11 cellular contexts compared by ENCODE assay signal in genomic region chr5:33438996-33439395, GRCh38. TPM values are rescaled to one million over a fixed set of nuclear protein-coding genes. Genes with fewer than 3 reads are reported as not detected.
DNase-seq lines count a peak whose midpoint lies in the region; ATAC-seq and TF ChIP-seq lines count a peak whose summit lies in the region.
"Had no signal": no experiment of that assay in that cellular context is flagged by ENCODE, and none has a peak within 500 bp of the region (broad histone marks: within the 10 kb centered on the region; RNA-seq: fewer than 3 reads in every experiment).

No MANE protein-coding gene starts in this region.

- peak overlapping the region; percentile 82 for H3K4me3 ChIP-seq in CD8-positive, alpha-beta memory T cell (ENCODE audit: low read length)
- H3K4me3 ChIP-seq in MM.1S (ENCODE audit: low read length) = no peak overlapping the region; the same call in 1 of the 2 replicates
- H3K4me3 ChIP-seq in duodenal mucosa (ENCODE audit: low read depth in 1 of 2, low read length in 2 of 2) = peak overlapping the region; percentile 92 to 96

- H3K27ac ChIP-seq in CD8-positive, alpha-beta memory T cell (ENCODE audit: low read depth, low read length) = no peak overlapping the region
- no peak overlapping the region for H3K27ac ChIP-seq in MM.1S (ENCODE audit: low read length)
- no peak overlapping the region for H3K27ac ChIP-seq in duodenal mucosa (ENCODE audit: low read depth, low read length)

- POLR2A ChIA-PET in CD8-positive, alpha-beta memory T cell (lab: Charles Lee) = no interaction called here

- TF ChIP-seq CTCF in MM.1S (IDR thresholded peaks at IDR 0.05; ENCODE audit: low read length) (no peak), nephron progenitor cell (IDR thresholded peaks at IDR 0.05) (no peak), CD14-positive monocyte (IDR thresholded peaks at IDR 0.05) (no peak)

- no peak for ATAC-seq in GM21723 (IDR thresholded peaks at IDR 0.05; ENCODE audit: unreplicated experiment)

- no peaks in the 10 kb centered on the region for H3K27me3 ChIP-seq in CD8-positive, alpha-beta memory T cell (ENCODE audit: insufficient read depth, low read length, poor library complexity, severe bottlenecking)
- no peaks in the 10 kb centered on the region for H3K27me3 ChIP-seq in MM.1S (replicated peaks; ENCODE audit: insufficient read depth, low read length)
- no peaks in the 10 kb centered on the region for H3K27me3 ChIP-seq in duodenal mucosa (ENCODE audit: control insufficient read depth in 1 of 2, insufficient read depth in 2 of 2, low read length in 2 of 2)

- no peaks in the 10 kb centered on the region for H3K36me3 ChIP-seq in CD8-positive, alpha-beta memory T cell (ENCODE audit: insufficient read depth, low read length)
- H3K36me3 ChIP-seq in MM.1S (replicated peaks; ENCODE audit: insufficient read depth, low read length) (no peaks in the 10 kb centered on the region), duodenal mucosa (ENCODE audit: control insufficient read depth in 1 of 2, insufficient read depth in 2 of 2, low read length in 2 of 2) (no peaks in the 10 kb centered on the region)

- intact Hi-C loops in CD14-positive monocyte (cut with micrococcal nuclease) = loop anchor here (5.0 to 10.0 kb wide), 3 partner anchors 493 to 1026 kb away; partner anchors contain the start of gene RXFP3 (in 1 of the 2)

- CTCF ChIA-PET in CD8-positive, alpha-beta memory T cell (lab: Charles Lee) = interaction anchor here (1.0 kb wide), 1 partner anchor 496 kb away, joined by 5 read pairs; no protein-coding TSS in a partner anchor

- no peak overlapping the region for H2AFZ ChIP-seq in MM.1S (ENCODE audit: low read length)

- H3K36me3 Mint-ChIP-seq in CD8-positive, alpha-beta memory T cell = no peaks in the 10 kb centered on the region
- H3K36me3 Mint-ChIP-seq in nephron progenitor cell (ENCODE audit: low read depth) = peaks cover 11% of the 10 kb centered on the region
- H3K36me3 Mint-ChIP-seq in CD14-positive monocyte = no peaks in the 10 kb centered on the region

- H3K9ac ChIP-seq in MM.1S (ENCODE audit: low read length) (no peak overlapping the region), duodenal mucosa (ENCODE audit: low read depth in 1 of 2, low read length in 2 of 2) (peak overlapping the region; percentile 76 to 79)

- H3K4me1 ChIP-seq in CD8-positive, alpha-beta memory T cell (ENCODE audit: insufficient read depth, low read length) = peaks cover 24% of the 10 kb centered on the region
- peaks cover 19% of the 10 kb centered on the region for H3K4me1 ChIP-seq in MM.1S (ENCODE audit: low read length)
- peaks cover 23 to 29% of the 10 kb centered on the region in 2 donors for H3K4me1 ChIP-seq in duodenal mucosa (ENCODE audit: control insufficient read depth in 1 of 2, insufficient read depth in 2 of 2, low read length in 2 of 2)

- no peaks in the 10 kb centered on the region for H3K9me3 ChIP-seq in CD8-positive, alpha-beta memory T cell (ENCODE audit: low read length)
- H3K9me3 ChIP-seq in MM.1S (replicated peaks; ENCODE audit: insufficient read depth, low read length) = no peaks in the 10 kb centered on the region
- no peaks in the 10 kb centered on the region for H3K9me3 ChIP-seq in duodenal mucosa (ENCODE audit: control insufficient read depth in 1 of 2, low read length in 2 of 2)

- no peak for DNase-seq in CD8-positive, alpha-beta memory T cell
- DNase-seq in MM.1S (no peak), nephron progenitor cell (no peak), CD14-positive monocyte (ENCODE audit: low spot score) (no peak), cortex of kidney (lab: John Stamatoyannopoulos, UW) (no peak), ecto neural progenitor cell (ENCODE audit: low spot score) (no peak)
- DNase-seq: activated naive CD4-positive, alpha-beta T cell treated with anti-CD3 and anti-CD28 coated beads for 36 hours; GOT3; NCI-H1694 treated with DMSO at 0.1 percent for 48 hours had no signal

- H3K4me1 Mint-ChIP-seq in CD8-positive, alpha-beta memory T cell = peaks cover 16 to 18% (median 17%) of the 10 kb centered on the region in 3 donors
- H3K4me1 Mint-ChIP-seq in nephron progenitor cell = no peaks in the 10 kb centered on the region
- H3K4me1 Mint-ChIP-seq in CD14-positive monocyte = peaks cover 15% of the 10 kb centered on the region

- no peaks in the 10 kb centered on the region for H3K9me2 ChIP-seq in MM.1S (replicated peaks; ENCODE audit: insufficient read depth, low read length)

- no peaks in the 10 kb centered on the region for H3K27me3 Mint-ChIP-seq in CD8-positive, alpha-beta memory T cell
- H3K27me3 Mint-ChIP-seq in nephron progenitor cell (ENCODE audit: low read depth, poor library complexity) (no peaks in the 10 kb centered on the region), CD14-positive monocyte (ENCODE audit: low read depth in 3 of 3) (peaks cover 0 to 2% (median 0%) of the 10 kb centered on the region in 3 donors)

- peak overlapping the region; percentile 71; the same call in 1 of the 2 replicates for H3K4me2 ChIP-seq in MM.1S (ENCODE audit: low read depth, low read length)

- peak overlapping the region in 2 of 8 donors; percentile 5 to 79 for H3K27ac Mint-ChIP-seq in CD8-positive, alpha-beta memory T cell
- H3K27ac Mint-ChIP-seq in nephron progenitor cell (no peak overlapping the region), CD14-positive monocyte (no peak overlapping the region)
- H3K27ac Mint-ChIP-seq: activated naive CD4-positive, alpha-beta T cell treated with anti-CD3 and anti-CD28 coated beads for 36 hours had no signal

- H4K20me1 ChIP-seq in MM.1S (ENCODE audit: insufficient read depth, low read length) = peaks cover 7% of the 10 kb centered on the region

- peaks cover 14% of the 10 kb centered on the region for H3F3A ChIP-seq in MM.1S (ENCODE audit: insufficient read depth, low read length)

- no peaks in the 10 kb centered on the region for H3K9me3 Mint-ChIP-seq in CD8-positive, alpha-beta memory T cell
- no peaks in the 10 kb centered on the region for H3K9me3 Mint-ChIP-seq in nephron progenitor cell
- no peaks in the 10 kb centered on the region for H3K9me3 Mint-ChIP-seq in CD14-positive monocyte
- H3K9me3 Mint-ChIP-seq: activated naive CD4-positive, alpha-beta T cell treated with anti-CD3 and anti-CD28 coated beads for 36 hours had no signal

- peaks cover 48% of the 10 kb centered on the region for H3K79me2 ChIP-seq in MM.1S (ENCODE audit: low read length)

- peak overlapping the region in 1 of 7 donors; percentile 17 for H3K4me3 Mint-ChIP-seq in CD8-positive, alpha-beta memory T cell
- H3K4me3 Mint-ChIP-seq in nephron progenitor cell = peak overlapping the region; percentile 49
- no peak overlapping the region for H3K4me3 Mint-ChIP-seq in CD14-positive monocyte
- H3K4me3 Mint-ChIP-seq: activated naive CD4-positive, alpha-beta T cell treated with anti-CD3 and anti-CD28 coated beads for 36 hours had no signal

RNA-seq across cellular contexts. Expression of gene TARS1, which starts 1.8 kb away (rescaled TPM):
- 100 to 1,000 TPM; 234 to 236 TPM for total RNA-seq in CD8-positive, alpha-beta memory T cell
- polyA plus RNA-seq in CD8-positive, alpha-beta memory T cell = 71.5 TPM
- 10 to 100 TPM; 39.8 to 47.8 TPM for polyA plus RNA-seq in CD14-positive monocyte
